ENCODE assay signal across 8 cellular contexts in genomic region chr10:75187961-75188426, GRCh38. TPM values are rescaled to one million over a fixed set of nuclear protein-coding genes. Genes with fewer than 3 reads are reported as not detected.
DNase-seq lines count a peak whose midpoint lies in the region; ATAC-seq, FAIRE-seq and TF ChIP-seq lines count a peak whose summit lies in the region.

No MANE protein-coding gene starts in this region.

- no peaks in the 10 kb centered on the region for H3K27me3 Mint-ChIP-seq in WTC11 (ENCODE audit: low read depth)

- H3K9me3 ChIP-seq in MG63 (no peaks in the 10 kb centered on the region), kidney (ENCODE audit: control insufficient read depth in 1 of 2, low read length in 2 of 2) (no peaks in the 10 kb centered on the region)

- H3K36me3 ChIP-seq in MG63 (no peaks in the 10 kb centered on the region), kidney (ENCODE audit: control insufficient read depth in 1 of 2, insufficient read depth in 2 of 2, low read length in 2 of 2) (no peaks in the 10 kb centered on the region)

- H3K4me3 ChIP-seq in MG63 (no peak overlapping the region), cardiac fibroblast (replicated peaks in 1 of 2; ENCODE audit: low read depth in 2 of 2, low read length in 2 of 2) (no peak overlapping the region), kidney (ENCODE audit: low read length in 2 of 2) (no peak overlapping the region)

- H3K36me3 Mint-ChIP-seq in WTC11 = no peaks in the 10 kb centered on the region

- H3K4me1 ChIP-seq in kidney (ENCODE audit: control insufficient read depth in 1 of 2, insufficient read depth in 1 of 2, low read depth in 1 of 2, low read length in 2 of 2) = no peaks in the 10 kb centered on the region

- no peak overlapping the region for H3K9ac ChIP-seq in kidney (ENCODE audit: low read length in 2 of 2)

- H3K27ac ChIP-seq in kidney (ENCODE audit: low read depth in 2 of 2, low read length in 2 of 2) = no peak overlapping the region

- POLR2A ChIA-PET in WTC11 (lab: Charles Lee) = interaction anchor here (0.5 to 1.3 kb wide), 7 partner anchors 9 to 309 kb away, joined by 3 to 14 read pairs (median 3); partner anchors contain the start of gene VDAC2

- H3K27ac Mint-ChIP-seq in WTC11 = peak overlapping the region; percentile 92

- no peaks in the 10 kb centered on the region for H3K9me3 Mint-ChIP-seq in WTC11

- TF ChIP-seq CTCF in WTC11 (IDR thresholded peaks at IDR 0.05) (peak; percentile 28; the same call in 1 of the 2 replicates), cardiac fibroblast (IDR thresholded peaks at IDR 0.05; ENCODE audit: low read depth, low read length) (peak; percentile 87), kidney (IDR thresholded peaks at IDR 0.05; ENCODE audit: borderline replicate concordance, extremely low read depth, insufficient read depth) (peak; percentile 80)

- H3K27me3 ChIP-seq in MG63 = no peaks in the 10 kb centered on the region

- no peak overlapping the region for H3K4me3 Mint-ChIP-seq in WTC11

- peak; percentile 71 for DNase-seq in activated gamma-delta T cell treated with Interleukin-2 at 50 U/mL for 16 hours
- DNase-seq in activated gamma-delta T cell (lab: John Stamatoyannopoulos, UW) = no peak
- DNase-seq in MG63 = peak; percentile 41
- peak; percentile 58 for DNase-seq in WTC11 (ENCODE audit: low spot score)
- DNase-seq in cardiac fibroblast (ENCODE audit: low read depth in 2 of 2) = peak; percentile 80 to 81
- no peak for DNase-seq in kidney
- DNase-seq in stimulated activated CD4-positive, alpha-beta T cell treated with anti-CD3 and anti-CD28 coated beads, TNF-alpha, amount 100 ng/mL, for 24 hours (ENCODE audit: low read depth in 3 of 3) = peak in 2 of 3 experiments; percentile 31 to 54
- DNase-seq in NCI-H1930 (lab: John Stamatoyannopoulos, UW) = no peak

- H3K4me1 Mint-ChIP-seq in WTC11 = peaks cover 38% of the 10 kb centered on the region

- ATAC-seq in WTC11 = peak; percentile 91

- intact Hi-C loops in kidney (cut with DNase I) = no loop called here

- FAIRE-seq in kidney (lab: Jason Lieb, UNC) = no peak

- CTCF ChIA-PET in WTC11 (lab: Charles Lee) = interaction anchor here (0.5 to 5.5 kb wide), 29 partner anchors 9 to 977 kb away, joined by 3 to 145 read pairs (median 6); partner anchors contain the start of genes COMTD1, SAMD8 and VDAC2

TF ChIP-seq in WTC11, 78 proteins besides CTCF, POLR2A, EP300 and RAD21:
- TF ChIP-seq ELF4 (CRISPR knock-in tag; IDR thresholded peaks at IDR 0.05; ENCODE audit: low read depth) = no peak
- TF ChIP-seq ZNF423 (CRISPR knock-in tag; IDR thresholded peaks at IDR 0.05) = peak; percentile 74
- TF ChIP-seq TEAD1 (CRISPR knock-in tag; IDR thresholded peaks at IDR 0.05) = peak; percentile 67
- no peak for TF ChIP-seq ZNF232 (CRISPR knock-in tag; IDR thresholded peaks at IDR 0.05)
- TF ChIP-seq ETV6 (CRISPR knock-in tag; IDR thresholded peaks at IDR 0.05) = peak; percentile 64
- TF ChIP-seq SP1 (CRISPR knock-in tag; conservative IDR thresholded peaks at IDR 0.05) = peak; percentile 30; the same call in 1 of the 2 replicates
TF ChIP-seq in WTC11: peak in this region for 4.

RNA-seq across cellular contexts. Expression of gene VDAC2, which starts 22.6 kb away (rescaled TPM):
- total RNA-seq in MG63 (2014; rRNA removed; shearing (Covaris generic); ENCODE audit: low replicate concordance) = 200 and 236 TPM in 2 replicates
- 283 to 284 TPM (median 283 TPM) in 3 replicates for total RNA-seq in WTC11 (2021)
- 128 TPM for total RNA-seq in kidney
- polyA plus RNA-seq in kidney (ENCODE audit: insufficient read depth, low read depth, low replicate concordance) = 211 TPM

RNA-seq across cellular contexts. Expression of gene COMTD1, which starts 47.8 kb away (rescaled TPM):
- 18.1 and 33.0 TPM in 2 replicates for total RNA-seq in MG63 (2014; rRNA removed; shearing (Covaris generic); ENCODE audit: low replicate concordance)
- total RNA-seq in WTC11 (2021) (46.3 to 49.5 TPM (median 47.8 TPM) in 3 replicates), kidney (26.6 TPM)
- polyA plus RNA-seq in kidney (ENCODE audit: insufficient read depth, low read depth, low replicate concordance) = 65.3 TPM

Comparison
In these comparisons a context has a peak if more than half of its experiments do, and no peak if none do; other contexts are left out.
1. DNase-seq: peak in activated gamma-delta T cell treated with Interleukin-2 at 50 U/mL for 16 hours (single experiment), MG63 (single experiment), WTC11 (single experiment), cardiac fibroblast (2 of 2) and stimulated activated CD4-positive, alpha-beta T cell treated with anti-CD3 and anti-CD28 coated beads, TNF-alpha, amount 100 ng/mL, for 24 hours (2 of 3); none in activated gamma-delta T cell (single experiment), kidney (single experiment) and NCI-H1930 (0 of 2).
2. CTCF ChIP-seq: peak in every context shown above with its lines; median percentile 87 in cardiac fibroblast; 80 in kidney; 28 in WTC11.